Comparison of ENCODE assay signal across 8 cellular contexts in the genomic region with DNA sequence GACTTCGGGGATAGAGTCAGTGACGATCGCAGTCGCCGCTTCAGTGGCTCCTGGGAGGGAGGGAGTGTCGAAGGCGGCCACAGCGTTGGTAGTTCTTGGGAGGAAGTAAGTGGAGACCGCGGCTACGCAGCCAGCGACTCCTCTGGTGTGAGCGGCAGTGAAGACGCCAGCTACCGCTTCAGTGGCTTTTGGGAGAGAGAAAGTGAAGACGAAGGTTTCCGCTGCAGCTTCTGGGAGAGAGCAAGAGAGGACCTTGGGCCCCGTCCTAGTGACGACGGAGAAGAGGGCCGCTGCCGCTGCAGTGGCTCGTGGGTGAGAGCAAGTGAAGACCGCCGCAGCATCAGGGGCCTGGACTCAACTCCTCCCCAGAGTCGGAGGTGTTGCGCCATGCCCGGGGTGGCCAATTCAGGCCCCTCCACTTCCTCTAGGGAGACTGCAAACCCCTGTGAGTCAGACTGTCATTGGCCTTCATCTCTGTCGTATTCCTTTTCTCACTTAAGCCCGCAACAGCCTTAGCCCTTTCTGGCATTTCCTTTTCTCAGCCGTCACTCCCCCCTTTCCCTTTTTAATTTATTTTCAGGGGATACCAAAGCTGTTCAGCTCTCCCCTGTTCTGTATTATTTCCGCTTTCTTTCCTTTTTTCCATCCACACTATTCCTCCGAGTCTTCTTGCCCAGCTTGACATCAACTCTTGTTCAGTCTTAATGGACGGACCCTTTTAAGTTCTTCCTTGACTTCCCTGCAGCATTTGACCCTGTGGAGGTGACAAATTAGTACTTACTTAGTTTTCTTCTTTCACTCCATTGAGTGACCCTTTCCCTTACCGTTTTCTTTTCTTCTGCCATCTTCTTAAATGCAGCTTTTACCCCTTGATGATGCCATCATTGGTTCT. TPM values are rescaled to one million over a fixed set of nuclear protein-coding genes. Genes with fewer than 3 reads are reported as not detected.
A peak's percentile ranks its signal among the peaks of the same experiment; 100 is the strongest.
DNase-seq lines count a peak whose midpoint lies in the region; TF ChIP-seq lines count a peak whose summit lies in the region.

No MANE protein-coding gene starts in this region.

- H3K36me3 Mint-ChIP-seq in activated CD4-positive, alpha-beta T cell treated with anti-CD3 and anti-CD28 coated beads, Interleukin-2, amount 10 ng/mL, durations not matched to agents 7 days and 5 days (ENCODE audit: low read depth): peaks cover 11% of the 10 kb centered on the region

- H3K9me3 ChIP-seq in MG63: no peaks in the 10 kb centered on the region

- H3K27me3 ChIP-seq in MG63: no peaks in the 10 kb centered on the region

- peaks cover 30% of the 10 kb centered on the region for H3K36me3 ChIP-seq in MG63

- H3K4me3 Mint-ChIP-seq in activated CD4-positive, alpha-beta T cell treated with anti-CD3 and anti-CD28 coated beads, Interleukin-2, amount 10 ng/mL, durations not matched to agents 7 days and 5 days: peak overlapping the region; percentile 96

- peak overlapping the region; percentile 82 for H3K4me3 ChIP-seq in GM12875 (ENCODE audit: low read depth, low read length)
- peak overlapping the region; percentile 83 for H3K4me3 ChIP-seq in MG63
- H3K4me3 ChIP-seq in lower leg skin (ENCODE audit: low read depth, poor library complexity, severe bottlenecking): peak overlapping the region; percentile 57

- H3K27ac Mint-ChIP-seq in activated CD4-positive, alpha-beta T cell treated with anti-CD3 and anti-CD28 coated beads, Interleukin-2, amount 10 ng/mL, durations not matched to agents 7 days and 5 days: peak overlapping the region; percentile 94

- intact Hi-C loops in lower leg skin (cut with DNase I; ENCODE audit: low total_unique reads): loop anchor here (10.0 kb wide), 1 partner anchor 290 kb away; the partner anchor contains the start of genes DDIAS and PRCP

- CTCF ChIA-PET in activated CD4-positive, alpha-beta T cell treated with anti-CD3 and anti-CD28 coated beads, Interleukin-2, amount 10 ng/mL, durations not matched to agents 7 days and 5 days (lab: Charles Lee): interaction anchor here (1.2 to 1.5 kb wide), 3 partner anchors 9 to 31 kb away, joined by 3 read pairs; no protein-coding TSS in a partner anchor

- DNase-seq in HCEC 1CT (peak; percentile 76), MG63 (peak; percentile 66), dedifferentiated amniotic fluid mesenchymal stem cell (ENCODE audit: extremely low spot score) (peak; percentile 64), lower leg skin (ENCODE audit: low spot score in 2 of 2) (peak; percentile 59 to 95), NCI-H187 (lab: John Stamatoyannopoulos, UW) (no peak)
- DNase-seq in activated CD4-positive, alpha-beta T cell treated with anti-CD3 and anti-CD28 coated beads, Interleukin-2, amount 10 ng/mL, durations not matched to agents 7 days and 5 days: peak; percentile 74
- peak; percentile 13 to 14 (median 13) for DNase-seq in stimulated activated CD4-positive, alpha-beta T cell treated with anti-CD3 and anti-CD28 coated beads, TNF-alpha, amount 100 ng/mL, for 4 hours (ENCODE audit: low read depth in 3 of 3)

- no peaks in the 10 kb centered on the region for H3K27me3 Mint-ChIP-seq in activated CD4-positive, alpha-beta T cell treated with anti-CD3 and anti-CD28 coated beads, Interleukin-2, amount 10 ng/mL, durations not matched to agents 7 days and 5 days

- no peak for TF ChIP-seq POLR2A in lower leg skin (IDR thresholded peaks at IDR 0.05)

- WGBS in lower leg skin, 2 donors: 2 to 3% methylated on average over 34 to 35 of the region's 35 CpGs

- POLR2A ChIA-PET in activated CD4-positive, alpha-beta T cell treated with anti-CD3 and anti-CD28 coated beads, Interleukin-2, amount 10 ng/mL, durations not matched to agents 7 days and 5 days (lab: Charles Lee): interaction anchor here (0.6 kb wide), 1 partner anchor 52 kb away, joined by 3 read pairs; no protein-coding TSS in a partner anchor

- H3K9me3 Mint-ChIP-seq in activated CD4-positive, alpha-beta T cell treated with anti-CD3 and anti-CD28 coated beads, Interleukin-2, amount 10 ng/mL, durations not matched to agents 7 days and 5 days: no peaks in the 10 kb centered on the region

- no peak for TF ChIP-seq CTCF in GM12875 (IDR thresholded peaks at IDR 0.05; ENCODE audit: borderline replicate concordance, insufficient read depth, low read depth, low read length)
- no peak for TF ChIP-seq CTCF in lower leg skin (IDR thresholded peaks at IDR 0.05)

- H3K4me1 Mint-ChIP-seq in activated CD4-positive, alpha-beta T cell treated with anti-CD3 and anti-CD28 coated beads, Interleukin-2, amount 10 ng/mL, durations not matched to agents 7 days and 5 days: peaks cover 35% of the 10 kb centered on the region

RNA-seq across cellular contexts. Expression of gene ANKRD42, which starts 1.0 kb away (rescaled TPM):
- 6.1 and 12.4 TPM in 2 replicates for total RNA-seq in MG63 (2014; rRNA removed; shearing (Covaris generic); ENCODE audit: low replicate concordance)
- total RNA-seq in activated CD4-positive, alpha-beta T cell treated with anti-CD3 and anti-CD28 coated beads, Interleukin-2, amount 10 ng/mL, durations not matched to agents 7 days and 5 days: 1 to 10 TPM; 1.8 to 2.2 TPM
- total RNA-seq in lower leg skin: 1 to 10 TPM; 7.1 to 9.8 (median 9.0) TPM

RNA-seq across cellular contexts. Expression of gene PCF11, which starts 37.6 kb away (rescaled TPM):
- total RNA-seq in MG63 (2014; rRNA removed; shearing (Covaris generic); ENCODE audit: low replicate concordance): 18.0 and 48.3 TPM in 2 replicates
- total RNA-seq in activated CD4-positive, alpha-beta T cell treated with anti-CD3 and anti-CD28 coated beads, Interleukin-2, amount 10 ng/mL, durations not matched to agents 7 days and 5 days: 10 to 100 TPM; 76.7 to 89.3 TPM
- 100 to 1,000 TPM in 3 of 4 donors, 10 to 100 TPM in 1; 91.9 to 137 (median 119) TPM for total RNA-seq in lower leg skin

Comparison
In these comparisons a context has a peak if more than half of its experiments do, and no peak if none do; other contexts are left out.
1. DNase-seq: peak in HCEC 1CT (single experiment), MG63 (single experiment), activated CD4-positive, alpha-beta T cell treated with anti-CD3 and anti-CD28 coated beads, Interleukin-2, amount 10 ng/mL, durations not matched to agents 7 days and 5 days (single experiment), dedifferentiated amniotic fluid mesenchymal stem cell (single experiment), lower leg skin (2 of 2) and stimulated activated CD4-positive, alpha-beta T cell treated with anti-CD3 and anti-CD28 coated beads, TNF-alpha, amount 100 ng/mL, for 4 hours (3 of 3); none in NCI-H187 (0 of 2).
2. Peak in every context shown above with its lines, with median percentiles within 50 percentile points of each other: H3K4me3 ChIP-seq.